ENCODE assay signal across 13 cellular contexts in the genomic region with DNA sequence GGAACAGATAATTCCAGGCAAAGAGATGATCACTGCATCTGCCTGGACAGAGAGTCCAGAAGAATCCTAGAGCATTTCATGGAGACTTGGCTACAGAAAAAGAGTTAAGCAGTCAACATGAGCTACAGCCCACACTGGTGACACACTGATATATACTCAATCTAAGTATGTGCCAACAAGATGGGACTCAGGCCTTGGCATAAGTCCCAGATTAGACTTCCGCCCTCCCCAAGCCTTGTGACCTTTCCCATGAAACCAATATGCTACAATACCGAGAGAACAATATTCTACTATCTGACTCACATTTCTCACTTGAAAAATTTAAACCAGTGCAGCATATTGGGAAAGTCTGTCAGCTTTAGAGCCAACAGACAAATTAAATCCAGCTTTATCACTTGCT.
A peak's percentile ranks its signal among the peaks of the same experiment; 100 is the strongest.
DNase-seq lines count a peak whose midpoint lies in the region; ATAC-seq, FAIRE-seq and TF ChIP-seq lines count a peak whose summit lies in the region.
"Had no signal": no experiment of that assay in that cellular context is flagged by ENCODE, and none has a peak within 500 bp of the region (broad histone marks: within the 10 kb centered on the region; RNA-seq: fewer than 3 reads in every experiment).

No MANE protein-coding gene starts in this region.

- no peaks in the 10 kb centered on the region for H3K9me3 ChIP-seq in body of pancreas
- H3K9me3 ChIP-seq in OCI-LY7 (ENCODE audit: low read length), result no peaks in the 10 kb centered on the region

- H3K4me3 ChIP-seq in body of pancreas (no peak overlapping the region), fibroblast of pulmonary artery (replicated peaks; ENCODE audit: low read depth, low read length) (no peak overlapping the region), OCI-LY7 (ENCODE audit: low read depth, low read length, poor library complexity, severe bottlenecking) (no peak overlapping the region)

- POLR2A ChIA-PET in OCI-LY7 (lab: Charles Lee), result no interaction called here

- 14 to 29% methylated on average over 1 to 2 of the region's 2 CpGs for WGBS in body of pancreas, 2 donors

- H3K9me2 ChIP-seq in OCI-LY7 (ENCODE audit: insufficient read depth, low read length), result no peaks in the 10 kb centered on the region

- no peaks in the 10 kb centered on the region for H4K20me1 ChIP-seq in OCI-LY7 (ENCODE audit: insufficient read depth, low read length)

- H3K4me3 Mint-ChIP-seq in T-helper 2 cell treated with Interferon-gamma antibody and Interleukin-4, amounts not matched to agents 5 μg/mL and 100 μg/mL, for 36 hours, result no peak overlapping the region

- no peaks in the 10 kb centered on the region for H3K4me1 ChIP-seq in body of pancreas
- no peaks in the 10 kb centered on the region for H3K4me1 ChIP-seq in OCI-LY7 (ENCODE audit: insufficient read depth, low read length, poor library complexity, severe bottlenecking)

- no TSS peak for BruUV-seq in OCI-LY7 (replicated peaks; lab: Mats Ljungman, UMichigan)

- peaks cover 13% of the 10 kb centered on the region for H3K9me3 Mint-ChIP-seq in T-helper 2 cell treated with Interferon-gamma antibody and Interleukin-4, amounts not matched to agents 5 μg/mL and 100 μg/mL, for 36 hours

- no peak overlapping the region for H3K27ac Mint-ChIP-seq in T-helper 2 cell treated with Interferon-gamma antibody and Interleukin-4, amounts not matched to agents 5 μg/mL and 100 μg/mL, for 36 hours

- H3K36me3 Mint-ChIP-seq in T-helper 2 cell treated with Interferon-gamma antibody and Interleukin-4, amounts not matched to agents 5 μg/mL and 100 μg/mL, for 36 hours (ENCODE audit: low read depth), result no peaks in the 10 kb centered on the region

- TF ChIP-seq CTCF in body of pancreas (IDR thresholded peaks at IDR 0.05), result no peak
- TF ChIP-seq CTCF in fibroblast of pulmonary artery (IDR thresholded peaks at IDR 0.05; ENCODE audit: low read length, missing control alignments), result no peak
- TF ChIP-seq CTCF in OCI-LY7 (conservative IDR thresholded peaks at IDR 0.05; ENCODE audit: low read length), result no peak

- peak; percentile 87 for DNase-seq in HT1080 (ENCODE audit: low read depth)
- peak in 3 of 4 donors; percentile 2 to 25 (median 6) for DNase-seq in body of pancreas
- DNase-seq in fibroblast of pulmonary artery (ENCODE audit: low read depth), result peak; percentile 0
- DNase-seq in urothelium cell line (ENCODE audit: low spot score), result peak; percentile 3
- no peak for DNase-seq in midbrain (lab: John Stamatoyannopoulos, UW)
- no peak for DNase-seq in T-helper 2 cell treated with Interferon-gamma antibody and Interleukin-4, amounts not matched to agents 5 μg/mL and 100 μg/mL, for 36 hours (ENCODE audit: low spot score)
- no peak for DNase-seq in OCI-LY7 (ENCODE audit: low spot score)
- DNase-seq: C1 segment of cervical spinal cord, NCI-H1092, NCI-H69, Right ventricle myocardium superior had no signal

- no peak for ATAC-seq in body of pancreas
- ATAC-seq: SK-N-SH treated with all-trans-retinoic acid at 6 μM for 48 hours had no signal

- no peak overlapping the region for H3K27ac ChIP-seq in body of pancreas
- H3K27ac ChIP-seq in OCI-LY7 (ENCODE audit: low read depth, low read length, poor library complexity, severe bottlenecking), result no peak overlapping the region

- no peaks in the 10 kb centered on the region for H3K4me1 Mint-ChIP-seq in T-helper 2 cell treated with Interferon-gamma antibody and Interleukin-4, amounts not matched to agents 5 μg/mL and 100 μg/mL, for 36 hours (ENCODE audit: low read depth)

- H3K79me2 ChIP-seq in OCI-LY7 (ENCODE audit: insufficient read depth, low read depth, low read length), result no peaks in the 10 kb centered on the region

- intact Hi-C loops in body of pancreas (cut with DNase I), result no loop called here
- intact Hi-C loops in OCI-LY7 (cut with micrococcal nuclease; ENCODE audit: unreplicated experiment), result no loop called here

- TF ChIP-seq POLR2A in body of pancreas (IDR thresholded peaks at IDR 0.05), result no peak

- FAIRE-seq in urothelium cell line (lab: Jason Lieb, UNC), result no peak
- FAIRE-seq: H54 had no signal

- H3K36me3 ChIP-seq in body of pancreas (replicated peaks in 1 of 2; ENCODE audit: insufficient read depth in 1 of 2, low read depth in 2 of 2) (no peaks in the 10 kb centered on the region), OCI-LY7 (ENCODE audit: insufficient read depth, low read length) (no peaks in the 10 kb centered on the region)

- H3K4me2 ChIP-seq in OCI-LY7 (ENCODE audit: low read length), result no peak overlapping the region

- H3K27me3 ChIP-seq in body of pancreas, result no peaks in the 10 kb centered on the region

- CTCF ChIA-PET in OCI-LY7 (lab: Charles Lee; ENCODE audit: unreplicated experiment), result no interaction called here

- no peaks in the 10 kb centered on the region for H3K27me3 Mint-ChIP-seq in T-helper 2 cell treated with Interferon-gamma antibody and Interleukin-4, amounts not matched to agents 5 μg/mL and 100 μg/mL, for 36 hours (ENCODE audit: low read depth)

- no peak overlapping the region for H2AFZ ChIP-seq in OCI-LY7 (ENCODE audit: low read length)

Comparison
In these comparisons a context has a peak if more than half of its experiments do, and no peak if none do; other contexts are left out.
1. DNase-seq: peak in HT1080 (single experiment), body of pancreas (3 of 4), fibroblast of pulmonary artery (single experiment) and urothelium cell line (single experiment); none in midbrain (single experiment), T-helper 2 cell treated with Interferon-gamma antibody and Interleukin-4, amounts not matched to agents 5 μg/mL and 100 μg/mL, for 36 hours (single experiment) and OCI-LY7 (single experiment).